1 cellular context compared by ENCODE assay signal in genomic region chr1:111938536-111938935, GRCh38.
TF ChIP-seq lines count a peak whose summit lies in the region.

No MANE protein-coding gene starts in this region.

TF ChIP-seq in H1, 55 proteins besides CTCF, POLR2A, EP300 and RAD21 (continued from another document):
- no peak for TF ChIP-seq KDM5A (IDR thresholded peaks at IDR 0.05; ENCODE audit: low read length)
- TF ChIP-seq KDM1A (IDR thresholded peaks at IDR 0.05; ENCODE audit: borderline replicate concordance, low read length) = 0 out of 2 replicates have a peak, but pooled peaks have one; percentile 20
- no peak for TF ChIP-seq RFX5 (IDR thresholded peaks at IDR 0.05; ENCODE audit: borderline replicate concordance, low read depth, low read length)
- TF ChIP-seq RXRA (IDR thresholded peaks at IDR 0.05; ENCODE audit: insufficient read depth, low read depth, low read length) = no peak
- no peak for TF ChIP-seq SRF (IDR thresholded peaks at IDR 0.05; ENCODE audit: low read depth, low read length)
